12 cellular contexts compared by ENCODE assay signal in the genomic region with DNA sequence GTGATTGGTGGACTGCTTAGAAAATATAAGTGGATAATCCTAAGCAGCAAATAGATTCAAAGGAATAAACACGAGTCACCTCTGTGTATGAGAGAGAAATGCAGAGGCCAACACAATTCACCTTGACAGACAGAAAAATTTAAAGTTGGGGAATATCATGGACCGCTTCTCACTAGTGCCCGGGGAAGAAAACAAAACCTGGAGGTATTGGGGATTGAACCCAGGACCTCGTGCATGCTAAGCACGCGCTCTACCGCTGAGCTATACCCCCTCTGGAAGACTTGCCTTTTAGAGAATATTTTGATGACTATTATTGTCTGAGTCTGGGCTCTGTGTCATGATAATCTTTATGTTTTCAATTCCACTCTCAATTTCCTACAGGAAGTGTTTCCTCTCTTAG.
DNase-seq lines count a peak whose midpoint lies in the region; ATAC-seq, FAIRE-seq and TF ChIP-seq lines count a peak whose summit lies in the region.
"Had no signal": no experiment of that assay in that cellular context is flagged by ENCODE, and none has a peak within 500 bp of the region (broad histone marks: within the 10 kb centered on the region; RNA-seq: fewer than 3 reads in every experiment).

No MANE protein-coding gene starts in this region.

- H3K9me3 ChIP-seq in OCI-LY7 (ENCODE audit: low read length) (no peaks in the 10 kb centered on the region), H1 (ENCODE audit: insufficient read depth in 2 of 2, low read depth in 1 of 2, low read length in 1 of 2) (no peaks in the 10 kb centered on the region), esophagus squamous epithelium (no peaks in the 10 kb centered on the region)

- no peaks in the 10 kb centered on the region for H3K9me2 ChIP-seq in OCI-LY7 (ENCODE audit: insufficient read depth, low read length)

- no peak overlapping the region for H3K23ac ChIP-seq in H1 (ENCODE audit: insufficient read length)

- H3K79me2 ChIP-seq in OCI-LY7 (ENCODE audit: insufficient read depth, low read depth, low read length) = no peaks in the 10 kb centered on the region
- no peaks in the 10 kb centered on the region for H3K79me2 ChIP-seq in H1 (ENCODE audit: control insufficient read depth in 1 of 2, insufficient read depth in 2 of 2, low read length in 2 of 2)

- H3K79me1 ChIP-seq in H1 (ENCODE audit: low read depth, low read length) = no peaks in the 10 kb centered on the region

- H2BK20ac ChIP-seq in H1 (ENCODE audit: low read length) = no peak overlapping the region

- H3K4me3 ChIP-seq in OCI-LY7 (ENCODE audit: low read depth, low read length, poor library complexity, severe bottlenecking) (no peak overlapping the region), H1 (ENCODE audit: extremely low read depth in 1 of 4, insufficient read depth in 2 of 4, low read depth in 3 of 4, low read length in 4 of 4) (peak overlapping the region in 1 of 4 experiments; percentile 59; a peak in 3 of 8 replicates), esophagus squamous epithelium (no peak overlapping the region)

- CTCF ChIA-PET in OCI-LY7 (lab: Charles Lee; ENCODE audit: unreplicated experiment) (no interaction called here), H1 (lab: Charles Lee; ENCODE audit: partially characterized antibody) (interaction anchor here (0.8 to 4.4 kb wide), 7 partner anchors 26 to 79 kb away, joined by 3 to 26 read pairs (median 4); no protein-coding TSS in a partner anchor)

- POLR2A ChIA-PET in OCI-LY7 (lab: Charles Lee) = interaction anchor here (0.6 to 1.5 kb wide), 3 partner anchors 14 to 103 kb away, joined by 3 to 5 read pairs (median 3); no protein-coding TSS in a partner anchor
- POLR2A ChIA-PET in H1 (lab: Charles Lee; ENCODE audit: partially characterized antibody) = interaction anchor here (1.6 kb wide), 1 partner anchor 17 kb away, joined by 3 read pairs; no protein-coding TSS in a partner anchor

- H3K4me1 ChIP-seq in OCI-LY7 (ENCODE audit: insufficient read depth, low read length, poor library complexity, severe bottlenecking) (peaks cover 5% of the 10 kb centered on the region), H1 (replicated peaks in 1 of 4; ENCODE audit: control insufficient read depth in 3 of 4, insufficient read depth in 4 of 4, low read length in 3 of 4) (peaks cover 3 to 17% (median 9%) of the 10 kb centered on the region in 4 experiments; a peak in 6 of 7 replicates), esophagus squamous epithelium (peaks cover 0 to 20% (median 0%) of the 10 kb centered on the region in 3 donors)

- TF ChIP-seq POLR2A in H1 (IDR thresholded peaks at IDR 0.05; ENCODE audit: control extremely low read depth in 1 of 2, low read depth in 2 of 2, low read length in 2 of 2) (no peak), esophagus squamous epithelium (IDR thresholded peaks at IDR 0.05) (no peak)

- no peak overlapping the region for H3K56ac ChIP-seq in H1 (replicated peaks; ENCODE audit: insufficient read length, low read depth, low read length)

- TF ChIP-seq CTCF in OCI-LY7 (conservative IDR thresholded peaks at IDR 0.05; ENCODE audit: low read length) = no peak
- no peak for TF ChIP-seq CTCF in H1 (IDR thresholded peaks at IDR 0.05; ENCODE audit: control extremely low read depth in 1 of 3, insufficient read depth in 1 of 3, low read depth in 1 of 3, low read length in 3 of 3)
- no peak for TF ChIP-seq CTCF in esophagus squamous epithelium (IDR thresholded peaks at IDR 0.05)

- no peak for TF ChIP-seq RAD21 in H1 (IDR thresholded peaks at IDR 0.05 in 1 of 2, conservative IDR thresholded peaks at IDR 0.05 in 1 of 2; ENCODE audit: low read depth in 2 of 2, low read length in 2 of 2)

- no peak overlapping the region for H2AK5ac ChIP-seq in H1 (ENCODE audit: low read depth, low read length)

- H3K18ac ChIP-seq in H1 (ENCODE audit: extremely low read depth, low read length) = no peak overlapping the region

- peak; percentile 78 for FAIRE-seq in H1 (lab: Jason Lieb, UNC)

- intact Hi-C loops in OCI-LY7 (cut with micrococcal nuclease; ENCODE audit: unreplicated experiment) = no loop called here
- intact Hi-C loops in esophagus squamous epithelium (cut with DNase I) = no loop called here

- H4K20me1 ChIP-seq in OCI-LY7 (ENCODE audit: insufficient read depth, low read length) (no peaks in the 10 kb centered on the region), H1 (replicated peaks in 1 of 2; ENCODE audit: control insufficient read depth in 1 of 2, insufficient read depth in 2 of 2, low read length in 2 of 2) (peaks cover 2 to 8% of the 10 kb centered on the region in 2 experiments)

- H3K27ac ChIP-seq in OCI-LY7 (ENCODE audit: low read depth, low read length, poor library complexity, severe bottlenecking) = no peak overlapping the region
- no peak overlapping the region for H3K27ac ChIP-seq in H1 (ENCODE audit: low read depth, low read length)
- no peak overlapping the region for H3K27ac ChIP-seq in esophagus squamous epithelium

- H3K27me3 ChIP-seq in H1 (replicated peaks in 1 of 4; ENCODE audit: control insufficient read depth in 3 of 4, extremely low read depth in 1 of 4, insufficient read depth in 3 of 4, low read length in 3 of 4) = peaks cover 57 to 87% (median 84%) of the 10 kb centered on the region in 4 experiments
- peaks cover 16 to 100% (median 61%) of the 10 kb centered on the region in 4 donors for H3K27me3 ChIP-seq in esophagus squamous epithelium

- ATAC-seq in HG03139 (IDR thresholded peaks at IDR 0.05; ENCODE audit: unreplicated experiment) = no peak

- no peak overlapping the region for H4K8ac ChIP-seq in H1 (ENCODE audit: extremely low read depth, insufficient read depth, low read length)

- no peak overlapping the region for H2BK120ac ChIP-seq in H1 (replicated peaks; ENCODE audit: low read depth, low read length)

- WGBS in H1 (ENCODE audit: extremely low coverage in 1 of 2, insufficient coverage in 1 of 2, insufficient read length in 1 of 2, insufficient replicate concordance in 2 of 2, low coverage in 1 of 2, low lambda C conversion rate in 2 of 2, missing lambda C conversion rate in 1 of 2), 2 experiments = 1% methylated on average over 7 of the region's 7 CpGs; no CpG with 5 or more reads in 1 of the 2 experiments
- 2% methylated on average over 7 of the region's 7 CpGs for WGBS in esophagus squamous epithelium, 2 donors

- H4K91ac ChIP-seq in H1 (replicated peaks; ENCODE audit: insufficient read length, low read length) = no peak overlapping the region

- TF ChIP-seq EP300 in H1 (IDR thresholded peaks at IDR 0.05; ENCODE audit: borderline replicate concordance in 1 of 2, low read depth in 2 of 2, low read length in 2 of 2) = no peak

- peak; percentile 34 for DNase-seq in AG08396 (ENCODE audit: low spot score)
- DNase-seq in H4 (ENCODE audit: low spot score) = peak; percentile 50
- DNase-seq in OCI-LY7 (ENCODE audit: low spot score) = peak; percentile 11
- no peak for DNase-seq in H1 (ENCODE audit: low read depth in 1 of 2, low spot score in 2 of 2)
- DNase-seq in esophagus squamous epithelium (lab: John Stamatoyannopoulos, UW) = no peak
- no peak for DNase-seq in activated gamma-delta T cell (lab: John Stamatoyannopoulos, UW)
- no peak for DNase-seq in NCI-H1048 (lab: John Stamatoyannopoulos, UW)
- DNase-seq: activated effector memory CD4-positive, alpha-beta T cell treated with anti-CD3 and anti-CD28 coated beads, Interleukin-2, amount 50 U/mL, for 16 hours; DMS153; NCI-H345; T1000 had no signal

- H2BK15ac ChIP-seq in H1 (ENCODE audit: low read length) = no peak overlapping the region

- peaks cover 12% of the 10 kb centered on the region for H3K23me2 ChIP-seq in H1 (ENCODE audit: low read depth, low read length)

- H2BK5ac ChIP-seq in H1 (ENCODE audit: low read depth, low read length) = no peak overlapping the region

- H3K4me2 ChIP-seq in OCI-LY7 (ENCODE audit: low read length) (peak overlapping the region; percentile 6; the same call in 1 of the 2 replicates), H1 (ENCODE audit: insufficient read depth in 1 of 2, low read depth in 2 of 2, low read length in 2 of 2) (peak overlapping the region; percentile 55 to 91)

- no peak overlapping the region for H2BK12ac ChIP-seq in H1 (ENCODE audit: low read depth, low read length)

- no peak overlapping the region for H3K14ac ChIP-seq in H1 (ENCODE audit: insufficient read length)

- H4K5ac ChIP-seq in H1 (ENCODE audit: insufficient read length, low read depth, low read length) = no peak overlapping the region

- no peaks in the 10 kb centered on the region for H3K36me3 ChIP-seq in OCI-LY7 (ENCODE audit: insufficient read depth, low read length)
- no peaks in the 10 kb centered on the region for H3K36me3 ChIP-seq in H1 (ENCODE audit: control insufficient read depth in 2 of 4, insufficient read depth in 4 of 4, low read length in 3 of 4)
- H3K36me3 ChIP-seq in esophagus squamous epithelium = no peaks in the 10 kb centered on the region

- H2AFZ ChIP-seq in OCI-LY7 (ENCODE audit: low read length) (peak overlapping the region; percentile 28; the same call in 1 of the 2 replicates), H1 (ENCODE audit: low read length) (no peak overlapping the region)

- no TSS peak for BruUV-seq in OCI-LY7 (replicated peaks; lab: Mats Ljungman, UMichigan)

- no peak overlapping the region for H3K4ac ChIP-seq in H1 (replicated peaks; ENCODE audit: insufficient read length, low read depth, low read length)

- no peak overlapping the region for H3K9ac ChIP-seq in H1 (replicated peaks in 1 of 4; ENCODE audit: extremely low read depth in 1 of 4, low read depth in 3 of 4, low read length in 3 of 4)

TF ChIP-seq in H1, 55 proteins besides CTCF, POLR2A, EP300 and RAD21:
- TF ChIP-seq, protein P1, sequence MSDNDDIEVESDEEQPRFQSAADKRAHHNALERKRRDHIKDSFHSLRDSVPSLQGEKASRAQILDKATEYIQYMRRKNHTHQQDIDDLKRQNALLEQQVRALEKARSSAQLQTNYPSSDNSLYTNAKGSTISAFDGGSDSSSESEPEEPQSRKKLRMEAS (IDR thresholded peaks at IDR 0.05) = peak; percentile 56
- TF ChIP-seq KDM1A (IDR thresholded peaks at IDR 0.05; ENCODE audit: borderline replicate concordance, low read length) (no peak), FOSL1 (IDR thresholded peaks at IDR 0.05; ENCODE audit: insufficient read depth, low read depth, low read length) (no peak), CBX8 (IDR thresholded peaks at IDR 0.05; ENCODE audit: borderline replicate concordance, low read depth, low read length) (no peak), ASH2L (IDR thresholded peaks at IDR 0.05; ENCODE audit: low read length) (no peak), TBP (IDR thresholded peaks at IDR 0.05; ENCODE audit: low read depth, low read length) (peak; percentile 99), SP1 (IDR thresholded peaks at IDR 0.05; ENCODE audit: low read depth, low read length) (0 out of 2 replicates have a peak, but pooled peaks have one; percentile 14), CEBPB (IDR thresholded peaks at IDR 0.05; ENCODE audit: low read depth, low read length) (peak; percentile 34; the same call in 1 of the 2 replicates), MAFK (IDR thresholded peaks at IDR 0.05; ENCODE audit: low read depth, low read length) (peak; percentile 26; the same call in 1 of the 2 replicates), RFX5 (IDR thresholded peaks at IDR 0.05; ENCODE audit: borderline replicate concordance, low read depth, low read length) (no peak), SUZ12 (IDR thresholded peaks at IDR 0.05; ENCODE audit: low read length) (no peak)

Comparison
In these comparisons a context has a peak if more than half of its experiments do, and no peak if none do; other contexts are left out.
1. DNase-seq: peak in AG08396 (single experiment), H4 (single experiment) and OCI-LY7 (single experiment); none in H1 (0 of 2), esophagus squamous epithelium (single experiment), activated gamma-delta T cell (single experiment) and NCI-H1048 (single experiment).